In genomic region chr4:175427751-175428150, GRCh38 we compare ENCODE assay signal across 20 cellular contexts.
A peak's percentile ranks its signal among the peaks of the same experiment; 100 is the strongest.
DNase-seq lines count a peak whose midpoint lies in the region; ATAC-seq, FAIRE-seq and TF ChIP-seq lines count a peak whose summit lies in the region.
"Had no signal": no experiment of that assay in that cellular context is flagged by ENCODE, and none has a peak within 500 bp of the region (broad histone marks: within the 10 kb centered on the region; RNA-seq: fewer than 3 reads in every experiment).

No MANE protein-coding gene starts in this region.

- no peak for FAIRE-seq in frontal cortex (lab: Jason Lieb, UNC)
- FAIRE-seq: A204.1, D721Med, GM12892, GM19239, H54 had no signal

- H3K4me3 ChIP-seq in choroid plexus epithelial cell (ENCODE audit: low read depth, low read length) = peak overlapping the region; percentile 5
- H3K4me3 ChIP-seq: GM23248 had no signal

- no peak for DNase-seq in stimulated activated naive CD8-positive, alpha-beta T cell treated with anti-CD3 and anti-CD28 coated beads, Interleukin-15, amount 100 ng/mL, for 72 hours
- no peak for DNase-seq in stimulated activated naive CD8-positive, alpha-beta T cell treated with anti-CD3 and anti-CD28 coated beads, Interleukin-15, Interleukin-2, amounts not matched to agents 100 U/mL and 50 U/mL, for 24 hours
- DNase-seq in choroid plexus epithelial cell (ENCODE audit: low read depth) (no peak), frontal cortex (ENCODE audit: low spot score in 2 of 2) (no peak), NCI-H1930 (lab: John Stamatoyannopoulos, UW) (no peak)
- DNase-seq: CD8-positive, alpha-beta T cell; COR-L47; DMS153; DMS79 treated with DMSO at 0.1 percent for 48 hours; GDM1; GM23248 had no signal

- no peaks in the 10 kb centered on the region for H3K27me3 Mint-ChIP-seq in stimulated activated naive CD8-positive, alpha-beta T cell treated with anti-CD3 and anti-CD28 coated beads, Interleukin-15, amount 100 ng/mL, for 72 hours
- no peaks in the 10 kb centered on the region for H3K27me3 Mint-ChIP-seq in stimulated activated memory B cell treated with anti-CD40 and anti-IgM and Interleukin-4, amounts not matched to agents 10 μg/mL and 1 μg/mL and 100 μg/mL, for 72 hours

- no peaks in the 10 kb centered on the region for H3K36me3 Mint-ChIP-seq in stimulated activated memory B cell treated with anti-CD40 and anti-IgM and Interleukin-4, amounts not matched to agents 10 μg/mL and 1 μg/mL and 100 μg/mL, for 72 hours
- H3K36me3 Mint-ChIP-seq: CD14-positive monocyte; CD8-positive, alpha-beta T cell had no signal

- no peak overlapping the region for H3K27ac Mint-ChIP-seq in stimulated activated naive CD8-positive, alpha-beta T cell treated with anti-CD3 and anti-CD28 coated beads, Interleukin-15, amount 100 ng/mL, for 72 hours
- peak overlapping the region; percentile 31 for H3K27ac Mint-ChIP-seq in stimulated activated memory B cell treated with anti-CD40 and anti-IgM and Interleukin-4, amounts not matched to agents 10 μg/mL and 1 μg/mL and 100 μg/mL, for 72 hours
- H3K27ac Mint-ChIP-seq: CD14-positive monocyte; CD8-positive, alpha-beta T cell had no signal

- peaks cover 0 to 4% of the 10 kb centered on the region in 2 donors for H3K9me3 Mint-ChIP-seq in stimulated activated naive CD8-positive, alpha-beta T cell treated with anti-CD3 and anti-CD28 coated beads, Interleukin-15, amount 100 ng/mL, for 72 hours
- H3K9me3 Mint-ChIP-seq in stimulated activated memory B cell treated with anti-CD40 and anti-IgM and Interleukin-4, amounts not matched to agents 10 μg/mL and 1 μg/mL and 100 μg/mL, for 72 hours = peaks cover 4% of the 10 kb centered on the region
- H3K9me3 Mint-ChIP-seq: CD8-positive, alpha-beta T cell had no signal

- no peak overlapping the region for H3K4me3 Mint-ChIP-seq in stimulated activated naive CD8-positive, alpha-beta T cell treated with anti-CD3 and anti-CD28 coated beads, Interleukin-15, amount 100 ng/mL, for 72 hours
- H3K4me3 Mint-ChIP-seq in stimulated activated memory B cell treated with anti-CD40 and anti-IgM and Interleukin-4, amounts not matched to agents 10 μg/mL and 1 μg/mL and 100 μg/mL, for 72 hours = peak overlapping the region; percentile 7
- H3K4me3 Mint-ChIP-seq: CD8-positive, alpha-beta T cell had no signal

- ATAC-seq in stimulated activated naive CD8-positive, alpha-beta T cell treated with anti-CD3 and anti-CD28 coated beads, Interleukin-15, amount 100 ng/mL, for 72 hours = peak; percentile 80
- no peak for ATAC-seq in stimulated activated naive CD8-positive, alpha-beta T cell treated with anti-CD3 and anti-CD28 coated beads, Interleukin-15, Interleukin-2, amounts not matched to agents 100 U/mL and 50 U/mL, for 24 hours
- peak; percentile 78 for ATAC-seq in stimulated activated memory B cell treated with anti-CD40 and anti-IgM and Interleukin-4, amounts not matched to agents 10 μg/mL and 1 μg/mL and 100 μg/mL, for 72 hours
- ATAC-seq in GM21515 (IDR thresholded peaks at IDR 0.05; ENCODE audit: unreplicated experiment) = no peak
- ATAC-seq: CD8-positive, alpha-beta T cell; HCT116 had no signal

- H3K4me1 Mint-ChIP-seq in stimulated activated naive CD8-positive, alpha-beta T cell treated with anti-CD3 and anti-CD28 coated beads, Interleukin-15, amount 100 ng/mL, for 72 hours = no peaks in the 10 kb centered on the region
- H3K4me1 Mint-ChIP-seq in stimulated activated memory B cell treated with anti-CD40 and anti-IgM and Interleukin-4, amounts not matched to agents 10 μg/mL and 1 μg/mL and 100 μg/mL, for 72 hours = peaks cover 10% of the 10 kb centered on the region
- H3K4me1 Mint-ChIP-seq: CD14-positive monocyte had no signal

- TF ChIP-seq CTCF in choroid plexus epithelial cell (conservative IDR thresholded peaks at IDR 0.05; ENCODE audit: low read depth, low read length) = no peak

Comparison
In these comparisons a context has a peak if more than half of its experiments do, and no peak if none do; other contexts are left out.
1. ATAC-seq: peak in stimulated activated naive CD8-positive, alpha-beta T cell treated with anti-CD3 and anti-CD28 coated beads, Interleukin-15, amount 100 ng/mL, for 72 hours (single experiment) and stimulated activated memory B cell treated with anti-CD40 and anti-IgM and Interleukin-4, amounts not matched to agents 10 μg/mL and 1 μg/mL and 100 μg/mL, for 72 hours (single experiment); none in stimulated activated naive CD8-positive, alpha-beta T cell treated with anti-CD3 and anti-CD28 coated beads, Interleukin-15, Interleukin-2, amounts not matched to agents 100 U/mL and 50 U/mL, for 24 hours (single experiment) and GM21515 (single experiment).